14 cellular contexts compared by ENCODE assay signal in genomic region chr22:27993201-27993635, GRCh38.
DNase-seq lines count a peak whose midpoint lies in the region; ATAC-seq and TF ChIP-seq lines count a peak whose summit lies in the region.
"Had no signal": no experiment of that assay in that cellular context is flagged by ENCODE, and none has a peak within 500 bp of the region (broad histone marks: within the 10 kb centered on the region; RNA-seq: fewer than 3 reads in every experiment).

No MANE protein-coding gene starts in this region.

- no peaks in the 10 kb centered on the region for H3K9me3 ChIP-seq in heart right ventricle
- no peaks in the 10 kb centered on the region for H3K9me3 ChIP-seq in lower lobe of right lung
- H3K9me3 ChIP-seq in upper lobe of right lung = no peaks in the 10 kb centered on the region

- no peak overlapping the region for H3K4me3 Mint-ChIP-seq in chondrocyte (ENCODE audit: unreplicated experiment)
- no peak overlapping the region for H3K4me3 Mint-ChIP-seq in activated T-helper 1 cell treated with anti-CD3 and anti-CD28 coated beads, Interleukin-12 subunit alpha, Interleukin-12 subunit beta, Interleukin-2, Interleukin-4 antibody, amounts not matched to agents 30 ng/mL and 10 ng/mL and 1 ng/mL, durations not matched to agents 14 hours and 24 hours and 36 hours

- H3K9me3 Mint-ChIP-seq in chondrocyte (ENCODE audit: low read depth) = no peaks in the 10 kb centered on the region
- H3K9me3 Mint-ChIP-seq in activated T-helper 1 cell treated with anti-CD3 and anti-CD28 coated beads, Interleukin-12 subunit alpha, Interleukin-12 subunit beta, Interleukin-2, Interleukin-4 antibody, amounts not matched to agents 30 ng/mL and 10 ng/mL and 1 ng/mL, durations not matched to agents 14 hours and 24 hours and 36 hours = no peaks in the 10 kb centered on the region

- H3K4me1 Mint-ChIP-seq in chondrocyte (ENCODE audit: low read depth) = peaks cover 21% of the 10 kb centered on the region
- no peaks in the 10 kb centered on the region for H3K4me1 Mint-ChIP-seq in activated T-helper 1 cell treated with anti-CD3 and anti-CD28 coated beads, Interleukin-12 subunit alpha, Interleukin-12 subunit beta, Interleukin-2, Interleukin-4 antibody, amounts not matched to agents 30 ng/mL and 10 ng/mL and 1 ng/mL, durations not matched to agents 14 hours and 24 hours and 36 hours (ENCODE audit: low read depth)

- no peaks in the 10 kb centered on the region for H3K27me3 Mint-ChIP-seq in chondrocyte (ENCODE audit: low read depth)
- no peaks in the 10 kb centered on the region for H3K27me3 Mint-ChIP-seq in activated T-helper 1 cell treated with anti-CD3 and anti-CD28 coated beads, Interleukin-12 subunit alpha, Interleukin-12 subunit beta, Interleukin-2, Interleukin-4 antibody, amounts not matched to agents 30 ng/mL and 10 ng/mL and 1 ng/mL, durations not matched to agents 14 hours and 24 hours and 36 hours (ENCODE audit: insufficient read depth)

- WGBS in heart right ventricle, 2 donors = 97 to 98% methylated on average over 12 of the region's 12 CpGs

- H3K36me3 Mint-ChIP-seq in chondrocyte (ENCODE audit: low read depth) = peaks cover 16% of the 10 kb centered on the region
- no peaks in the 10 kb centered on the region for H3K36me3 Mint-ChIP-seq in activated T-helper 1 cell treated with anti-CD3 and anti-CD28 coated beads, Interleukin-12 subunit alpha, Interleukin-12 subunit beta, Interleukin-2, Interleukin-4 antibody, amounts not matched to agents 30 ng/mL and 10 ng/mL and 1 ng/mL, durations not matched to agents 14 hours and 24 hours and 36 hours (ENCODE audit: low read depth)

- H3K4me1 ChIP-seq in heart right ventricle (peaks cover 0 to 30% (median 17%) of the 10 kb centered on the region in 9 donors), lower lobe of right lung (no peaks in the 10 kb centered on the region), upper lobe of right lung (no peaks in the 10 kb centered on the region)

- H3K36me3 ChIP-seq in heart right ventricle (peaks cover 0 to 92% (median 24%) of the 10 kb centered on the region in 9 donors), lower lobe of right lung (peaks cover 83% of the 10 kb centered on the region), upper lobe of right lung (peaks cover 36% of the 10 kb centered on the region)

- H3K27me3 ChIP-seq in heart right ventricle (no peaks in the 10 kb centered on the region), lower lobe of right lung (ENCODE audit: low read depth) (no peaks in the 10 kb centered on the region), upper lobe of right lung (no peaks in the 10 kb centered on the region)

- DNase-seq in cardiac septum (ENCODE audit: low spot score) (peak; percentile 72), heart right ventricle (no peak), chondrocyte (ENCODE audit: low spot score) (peak; percentile 85), lower lobe of right lung (peak; percentile 32), upper lobe of right lung (peak; percentile 58), NCI-H1436 treated with DMSO at 0.1 percent for 48 hours (lab: John Stamatoyannopoulos, UW) (no peak)
- DNase-seq in activated T-helper 1 cell treated with anti-CD3 and anti-CD28 coated beads, Interleukin-12 subunit alpha, Interleukin-12 subunit beta, Interleukin-2, Interleukin-4 antibody, amounts not matched to agents 30 ng/mL and 10 ng/mL and 1 ng/mL, durations not matched to agents 14 hours and 24 hours and 36 hours (ENCODE audit: low spot score) = no peak
- DNase-seq: AML-193; DMS79; KBM-7; NCI-H1048; NCI-H69; NK-92 treated with Interleukin-12 subunit alpha and Interleukin-12 subunit beta, amount 100 ng/mL, for 24 hours; PC-3 had no signal

- no peak overlapping the region for H3K27ac ChIP-seq in heart right ventricle
- no peak overlapping the region for H3K27ac ChIP-seq in lower lobe of right lung
- no peak overlapping the region for H3K27ac ChIP-seq in upper lobe of right lung

- intact Hi-C loops in cardiac septum (cut with DNase I) = no loop called here
- intact Hi-C loops in heart right ventricle (cut with DNase I) = loop anchor here in 4 of 10 donors (5.0 kb wide), 2 partner anchors 76 to 106 kb away; partner anchors contain the start of gene PITPNB (in 3 of the 4)
- intact Hi-C loops in lower lobe of right lung (cut with DNase I) = no loop called here
- intact Hi-C loops in upper lobe of right lung (cut with DNase I) = no loop called here
- intact Hi-C loops in activated T-helper 1 cell treated with anti-CD3 and anti-CD28 coated beads, Interleukin-12 subunit alpha, Interleukin-12 subunit beta, Interleukin-2, Interleukin-4 antibody, amounts not matched to agents 30 ng/mL and 10 ng/mL and 1 ng/mL, durations not matched to agents 14 hours and 24 hours and 36 hours (cut with micrococcal nuclease) = no loop called here

- TF ChIP-seq CTCF in heart right ventricle (IDR thresholded peaks at IDR 0.05) = no peak
- TF ChIP-seq CTCF in chondrocyte (IDR thresholded peaks at IDR 0.05) = no peak
- TF ChIP-seq CTCF in lower lobe of right lung (IDR thresholded peaks at IDR 0.05) = no peak
- TF ChIP-seq CTCF in upper lobe of right lung (IDR thresholded peaks at IDR 0.05) = no peak

- no peak overlapping the region for H3K27ac Mint-ChIP-seq in chondrocyte (ENCODE audit: unreplicated experiment)
- no peak overlapping the region for H3K27ac Mint-ChIP-seq in activated T-helper 1 cell treated with anti-CD3 and anti-CD28 coated beads, Interleukin-12 subunit alpha, Interleukin-12 subunit beta, Interleukin-2, Interleukin-4 antibody, amounts not matched to agents 30 ng/mL and 10 ng/mL and 1 ng/mL, durations not matched to agents 14 hours and 24 hours and 36 hours

- ATAC-seq in heart right ventricle = no peak
- ATAC-seq in lower lobe of right lung = no peak
- no peak for ATAC-seq in upper lobe of right lung
- ATAC-seq: PC-3 had no signal

- H3K4me3 ChIP-seq in heart right ventricle (no peak overlapping the region), lower lobe of right lung (no peak overlapping the region), upper lobe of right lung (no peak overlapping the region)

Comparison
In these comparisons a context has a peak if more than half of its experiments do, and no peak if none do; other contexts are left out.
1. DNase-seq: peak in cardiac septum (single experiment), chondrocyte (single experiment), lower lobe of right lung (single experiment) and upper lobe of right lung (single experiment); none in heart right ventricle (0 of 2), activated T-helper 1 cell treated with anti-CD3 and anti-CD28 coated beads, Interleukin-12 subunit alpha, Interleukin-12 subunit beta, Interleukin-2, Interleukin-4 antibody, amounts not matched to agents 30 ng/mL and 10 ng/mL and 1 ng/mL, durations not matched to agents 14 hours and 24 hours and 36 hours (single experiment) and NCI-H1436 treated with DMSO at 0.1 percent for 48 hours (single experiment).